Comparison of ENCODE assay signal across 1 cellular context in the genomic region with DNA sequence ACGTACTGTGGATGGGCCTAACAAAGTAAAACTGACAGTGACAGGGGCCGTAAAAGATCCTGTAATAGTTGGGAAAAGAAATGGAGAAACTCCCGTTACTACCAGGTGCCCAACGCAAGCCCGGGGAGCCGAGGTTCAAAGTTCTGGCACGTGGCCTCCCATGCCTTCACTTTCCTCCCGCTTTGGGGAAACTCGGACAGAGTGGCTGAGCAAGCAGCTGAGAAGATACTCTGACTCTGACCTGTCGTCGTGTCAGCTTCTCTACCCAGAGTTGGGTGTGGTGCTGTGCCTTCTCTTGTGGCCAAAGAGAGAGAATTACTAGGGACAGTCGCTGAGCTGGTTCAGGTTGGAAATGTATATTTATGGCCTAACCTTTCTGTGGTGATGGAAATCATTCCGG.
TF ChIP-seq lines count a peak whose summit lies in the region.

No MANE protein-coding gene starts in this region.

TF ChIP-seq in HepG2, 621 proteins besides CTCF, POLR2A, EP300 and RAD21 (continued from another document and continues in another):
- TF ChIP-seq, protein P1, sequence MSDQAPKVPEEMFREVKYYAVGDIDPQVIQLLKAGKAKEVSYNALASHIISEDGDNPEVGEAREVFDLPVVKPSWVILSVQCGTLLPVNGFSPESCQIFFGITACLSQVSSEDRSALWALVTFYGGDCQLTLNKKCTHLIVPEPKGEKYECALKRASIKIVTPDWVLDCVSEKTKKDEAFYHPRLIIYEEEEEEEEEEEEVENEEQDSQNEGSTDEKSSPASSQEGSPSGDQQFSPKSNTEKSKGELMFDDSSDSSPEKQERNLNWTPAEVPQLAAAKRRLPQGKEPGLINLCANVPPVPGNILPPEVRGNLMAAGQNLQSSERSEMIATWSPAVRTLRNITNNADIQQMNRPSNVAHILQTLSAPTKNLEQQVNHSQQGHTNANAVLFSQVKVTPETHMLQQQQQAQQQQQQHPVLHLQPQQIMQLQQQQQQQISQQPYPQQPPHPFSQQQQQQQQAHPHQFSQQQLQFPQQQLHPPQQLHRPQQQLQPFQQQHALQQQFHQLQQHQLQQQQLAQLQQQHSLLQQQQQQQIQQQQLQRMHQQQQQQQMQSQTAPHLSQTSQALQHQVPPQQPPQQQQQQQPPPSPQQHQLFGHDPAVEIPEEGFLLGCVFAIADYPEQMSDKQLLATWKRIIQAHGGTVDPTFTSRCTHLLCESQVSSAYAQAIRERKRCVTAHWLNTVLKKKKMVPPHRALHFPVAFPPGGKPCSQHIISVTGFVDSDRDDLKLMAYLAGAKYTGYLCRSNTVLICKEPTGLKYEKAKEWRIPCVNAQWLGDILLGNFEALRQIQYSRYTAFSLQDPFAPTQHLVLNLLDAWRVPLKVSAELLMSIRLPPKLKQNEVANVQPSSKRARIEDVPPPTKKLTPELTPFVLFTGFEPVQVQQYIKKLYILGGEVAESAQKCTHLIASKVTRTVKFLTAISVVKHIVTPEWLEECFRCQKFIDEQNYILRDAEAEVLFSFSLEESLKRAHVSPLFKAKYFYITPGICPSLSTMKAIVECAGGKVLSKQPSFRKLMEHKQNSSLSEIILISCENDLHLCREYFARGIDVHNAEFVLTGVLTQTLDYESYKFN (CRISPR knock-in tag; conservative IDR thresholded peaks at IDR 0.05), result no peak
- no peak for TF ChIP-seq HNRNPL (IDR thresholded peaks at IDR 0.05; ENCODE audit: low read depth, low read length)
- TF ChIP-seq KLF12 (CRISPR knock-in tag; IDR thresholded peaks at IDR 0.05; ENCODE audit: borderline replicate concordance), result no peak
- no peak for TF ChIP-seq SMYD3 (CRISPR knock-in tag; IDR thresholded peaks at IDR 0.05)
- no peak for TF ChIP-seq NFE2 (CRISPR knock-in tag; IDR thresholded peaks at IDR 0.05)
- TF ChIP-seq, protein P2, sequence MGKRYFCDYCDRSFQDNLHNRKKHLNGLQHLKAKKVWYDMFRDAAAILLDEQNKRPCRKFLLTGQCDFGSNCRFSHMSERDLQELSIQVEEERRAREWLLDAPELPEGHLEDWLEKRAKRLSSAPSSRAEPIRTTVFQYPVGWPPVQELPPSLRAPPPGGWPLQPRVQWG (CRISPR knock-in tag; IDR thresholded peaks at IDR 0.05; ENCODE audit: borderline replicate concordance, low read depth), result no peak
- TF ChIP-seq, protein P3, sequence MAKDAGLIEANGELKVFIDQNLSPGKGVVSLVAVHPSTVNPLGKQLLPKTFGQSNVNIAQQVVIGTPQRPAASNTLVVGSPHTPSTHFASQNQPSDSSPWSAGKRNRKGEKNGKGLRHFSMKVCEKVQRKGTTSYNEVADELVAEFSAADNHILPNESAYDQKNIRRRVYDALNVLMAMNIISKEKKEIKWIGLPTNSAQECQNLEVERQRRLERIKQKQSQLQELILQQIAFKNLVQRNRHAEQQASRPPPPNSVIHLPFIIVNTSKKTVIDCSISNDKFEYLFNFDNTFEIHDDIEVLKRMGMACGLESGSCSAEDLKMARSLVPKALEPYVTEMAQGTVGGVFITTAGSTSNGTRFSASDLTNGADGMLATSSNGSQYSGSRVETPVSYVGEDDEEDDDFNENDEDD (CRISPR knock-in tag; IDR thresholded peaks at IDR 0.05; ENCODE audit: borderline replicate concordance), result peak; percentile 62; the same call in 1 of the 2 replicates
- no peak for TF ChIP-seq SIN3A (IDR thresholded peaks at IDR 0.05; ENCODE audit: borderline replicate concordance, low read depth, low read length)
- TF ChIP-seq ZNF570 (CRISPR knock-in tag; IDR thresholded peaks at IDR 0.05; ENCODE audit: borderline replicate concordance), result no peak
- no peak for TF ChIP-seq ZNF883 (CRISPR knock-in tag; IDR thresholded peaks at IDR 0.05; ENCODE audit: not compliant biosample characterization)
- TF ChIP-seq REPIN1 (CRISPR knock-in tag; IDR thresholded peaks at IDR 0.05; ENCODE audit: borderline replicate concordance, low read depth), result 0 out of 2 replicates have a peak, but pooled peaks have one; percentile 44
- no peak for TF ChIP-seq ZNF766 (CRISPR knock-in tag; IDR thresholded peaks at IDR 0.05; ENCODE audit: borderline replicate concordance)
- TF ChIP-seq MAZ (IDR thresholded peaks at IDR 0.05; ENCODE audit: borderline replicate concordance, low read depth, low read length), result no peak
- TF ChIP-seq MAZ (CRISPR knock-in tag; IDR thresholded peaks at IDR 0.05; ENCODE audit: low read depth), result no peak
- no peak for TF ChIP-seq ZNF34 (CRISPR knock-in tag; IDR thresholded peaks at IDR 0.05; ENCODE audit: borderline replicate concordance)
- no peak for TF ChIP-seq ZNF792 (CRISPR knock-in tag; IDR thresholded peaks at IDR 0.05)
- TF ChIP-seq, protein P4, sequence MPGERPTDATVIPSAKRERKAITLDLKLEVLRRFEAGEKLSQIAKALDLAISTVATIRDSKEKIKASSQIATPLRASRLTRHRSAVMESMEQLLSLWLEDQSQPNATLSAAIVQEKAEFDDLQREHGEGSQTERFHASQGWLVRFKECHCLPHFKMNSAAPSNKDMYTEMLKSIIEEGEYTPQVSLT (CRISPR knock-in tag; IDR thresholded peaks at IDR 0.05; ENCODE audit: borderline replicate concordance, low read depth), result no peak
- TF ChIP-seq ARNTL (CRISPR knock-in tag; IDR thresholded peaks at IDR 0.05), result no peak
- TF ChIP-seq, protein P5, sequence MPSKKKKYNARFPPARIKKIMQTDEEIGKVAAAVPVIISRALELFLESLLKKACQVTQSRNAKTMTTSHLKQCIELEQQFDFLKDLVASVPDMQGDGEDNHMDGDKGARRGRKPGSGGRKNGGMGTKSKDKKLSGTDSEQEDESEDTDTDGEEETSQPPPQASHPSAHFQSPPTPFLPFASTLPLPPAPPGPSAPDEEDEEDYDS (CRISPR knock-in tag; IDR thresholded peaks at IDR 0.05), result no peak
- TF ChIP-seq HNRNPK (IDR thresholded peaks at IDR 0.05; ENCODE audit: low read depth, low read length, poor library complexity, severe bottlenecking), result no peak
- no peak for TF ChIP-seq NCOR1 (IDR thresholded peaks at IDR 0.05; ENCODE audit: borderline replicate concordance, low read length)
- TF ChIP-seq FOXK2 (IDR thresholded peaks at IDR 0.05), result no peak
- no peak for TF ChIP-seq TRIM24 (CRISPR knock-in tag; IDR thresholded peaks at IDR 0.05)
- TF ChIP-seq, protein P6, sequence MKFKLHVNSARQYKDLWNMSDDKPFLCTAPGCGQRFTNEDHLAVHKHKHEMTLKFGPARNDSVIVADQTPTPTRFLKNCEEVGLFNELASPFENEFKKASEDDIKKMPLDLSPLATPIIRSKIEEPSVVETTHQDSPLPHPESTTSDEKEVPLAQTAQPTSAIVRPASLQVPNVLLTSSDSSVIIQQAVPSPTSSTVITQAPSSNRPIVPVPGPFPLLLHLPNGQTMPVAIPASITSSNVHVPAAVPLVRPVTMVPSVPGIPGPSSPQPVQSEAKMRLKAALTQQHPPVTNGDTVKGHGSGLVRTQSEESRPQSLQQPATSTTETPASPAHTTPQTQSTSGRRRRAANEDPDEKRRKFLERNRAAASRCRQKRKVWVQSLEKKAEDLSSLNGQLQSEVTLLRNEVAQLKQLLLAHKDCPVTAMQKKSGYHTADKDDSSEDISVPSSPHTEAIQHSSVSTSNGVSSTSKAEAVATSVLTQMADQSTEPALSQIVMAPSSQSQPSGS (CRISPR knock-in tag; IDR thresholded peaks at IDR 0.05), result no peak
- no peak for TF ChIP-seq ZNF160 (CRISPR knock-in tag; IDR thresholded peaks at IDR 0.05)
- no peak for TF ChIP-seq TEAD2 (CRISPR knock-in tag; IDR thresholded peaks at IDR 0.05)
- no peak for TF ChIP-seq GPN1 (CRISPR knock-in tag; IDR thresholded peaks at IDR 0.05; ENCODE audit: borderline replicate concordance)
- TF ChIP-seq, protein P7, sequence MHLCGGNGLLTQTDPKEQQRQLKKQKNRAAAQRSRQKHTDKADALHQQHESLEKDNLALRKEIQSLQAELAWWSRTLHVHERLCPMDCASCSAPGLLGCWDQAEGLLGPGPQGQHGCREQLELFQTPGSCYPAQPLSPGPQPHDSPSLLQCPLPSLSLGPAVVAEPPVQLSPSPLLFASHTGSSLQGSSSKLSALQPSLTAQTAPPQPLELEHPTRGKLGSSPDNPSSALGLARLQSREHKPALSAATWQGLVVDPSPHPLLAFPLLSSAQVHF (CRISPR knock-in tag; IDR thresholded peaks at IDR 0.05), result no peak
- TF ChIP-seq GABPB1 (CRISPR knock-in tag; IDR thresholded peaks at IDR 0.05), result no peak
- TF ChIP-seq ZNF180 (CRISPR knock-in tag; IDR thresholded peaks at IDR 0.05; ENCODE audit: borderline replicate concordance, low read depth), result no peak
- no peak for TF ChIP-seq GZF1 (CRISPR knock-in tag; IDR thresholded peaks at IDR 0.05)
- TF ChIP-seq, protein P8, sequence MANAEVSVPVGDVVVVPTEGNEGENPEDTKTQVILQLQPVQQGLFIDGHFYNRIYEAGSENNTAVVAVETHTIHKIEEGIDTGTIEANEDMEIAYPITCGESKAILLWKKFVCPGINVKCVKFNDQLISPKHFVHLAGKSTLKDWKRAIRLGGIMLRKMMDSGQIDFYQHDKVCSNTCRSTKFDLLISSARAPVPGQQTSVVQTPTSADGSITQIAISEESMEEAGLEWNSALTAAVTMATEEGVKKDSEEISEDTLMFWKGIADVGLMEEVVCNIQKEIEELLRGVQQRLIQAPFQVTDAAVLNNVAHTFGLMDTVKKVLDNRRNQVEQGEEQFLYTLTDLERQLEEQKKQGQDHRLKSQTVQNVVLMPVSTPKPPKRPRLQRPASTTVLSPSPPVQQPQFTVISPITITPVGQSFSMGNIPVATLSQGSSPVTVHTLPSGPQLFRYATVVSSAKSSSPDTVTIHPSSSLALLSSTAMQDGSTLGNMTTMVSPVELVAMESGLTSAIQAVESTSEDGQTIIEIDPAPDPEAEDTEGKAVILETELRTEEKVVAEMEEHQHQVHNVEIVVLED (CRISPR knock-in tag; IDR thresholded peaks at IDR 0.05; ENCODE audit: borderline replicate concordance), result no peak
- TF ChIP-seq, protein P9, sequence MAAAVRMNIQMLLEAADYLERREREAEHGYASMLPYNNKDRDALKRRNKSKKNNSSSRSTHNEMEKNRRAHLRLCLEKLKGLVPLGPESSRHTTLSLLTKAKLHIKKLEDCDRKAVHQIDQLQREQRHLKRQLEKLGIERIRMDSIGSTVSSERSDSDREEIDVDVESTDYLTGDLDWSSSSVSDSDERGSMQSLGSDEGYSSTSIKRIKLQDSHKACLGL (CRISPR knock-in tag; IDR thresholded peaks at IDR 0.05), result no peak
- TF ChIP-seq ZNF660 (CRISPR knock-in tag; IDR thresholded peaks at IDR 0.05; ENCODE audit: borderline replicate concordance, low read depth), result no peak
- TF ChIP-seq, protein P10, sequence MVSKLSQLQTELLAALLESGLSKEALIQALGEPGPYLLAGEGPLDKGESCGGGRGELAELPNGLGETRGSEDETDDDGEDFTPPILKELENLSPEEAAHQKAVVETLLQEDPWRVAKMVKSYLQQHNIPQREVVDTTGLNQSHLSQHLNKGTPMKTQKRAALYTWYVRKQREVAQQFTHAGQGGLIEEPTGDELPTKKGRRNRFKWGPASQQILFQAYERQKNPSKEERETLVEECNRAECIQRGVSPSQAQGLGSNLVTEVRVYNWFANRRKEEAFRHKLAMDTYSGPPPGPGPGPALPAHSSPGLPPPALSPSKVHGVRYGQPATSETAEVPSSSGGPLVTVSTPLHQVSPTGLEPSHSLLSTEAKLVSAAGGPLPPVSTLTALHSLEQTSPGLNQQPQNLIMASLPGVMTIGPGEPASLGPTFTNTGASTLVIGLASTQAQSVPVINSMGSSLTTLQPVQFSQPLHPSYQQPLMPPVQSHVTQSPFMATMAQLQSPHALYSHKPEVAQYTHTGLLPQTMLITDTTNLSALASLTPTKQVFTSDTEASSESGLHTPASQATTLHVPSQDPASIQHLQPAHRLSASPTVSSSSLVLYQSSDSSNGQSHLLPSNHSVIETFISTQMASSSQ (IDR thresholded peaks at IDR 0.05; ENCODE audit: low read depth), result no peak
- TF ChIP-seq, protein P10 (CRISPR knock-in tag; IDR thresholded peaks at IDR 0.05; ENCODE audit: borderline replicate concordance), result no peak
- TF ChIP-seq, protein P11, sequence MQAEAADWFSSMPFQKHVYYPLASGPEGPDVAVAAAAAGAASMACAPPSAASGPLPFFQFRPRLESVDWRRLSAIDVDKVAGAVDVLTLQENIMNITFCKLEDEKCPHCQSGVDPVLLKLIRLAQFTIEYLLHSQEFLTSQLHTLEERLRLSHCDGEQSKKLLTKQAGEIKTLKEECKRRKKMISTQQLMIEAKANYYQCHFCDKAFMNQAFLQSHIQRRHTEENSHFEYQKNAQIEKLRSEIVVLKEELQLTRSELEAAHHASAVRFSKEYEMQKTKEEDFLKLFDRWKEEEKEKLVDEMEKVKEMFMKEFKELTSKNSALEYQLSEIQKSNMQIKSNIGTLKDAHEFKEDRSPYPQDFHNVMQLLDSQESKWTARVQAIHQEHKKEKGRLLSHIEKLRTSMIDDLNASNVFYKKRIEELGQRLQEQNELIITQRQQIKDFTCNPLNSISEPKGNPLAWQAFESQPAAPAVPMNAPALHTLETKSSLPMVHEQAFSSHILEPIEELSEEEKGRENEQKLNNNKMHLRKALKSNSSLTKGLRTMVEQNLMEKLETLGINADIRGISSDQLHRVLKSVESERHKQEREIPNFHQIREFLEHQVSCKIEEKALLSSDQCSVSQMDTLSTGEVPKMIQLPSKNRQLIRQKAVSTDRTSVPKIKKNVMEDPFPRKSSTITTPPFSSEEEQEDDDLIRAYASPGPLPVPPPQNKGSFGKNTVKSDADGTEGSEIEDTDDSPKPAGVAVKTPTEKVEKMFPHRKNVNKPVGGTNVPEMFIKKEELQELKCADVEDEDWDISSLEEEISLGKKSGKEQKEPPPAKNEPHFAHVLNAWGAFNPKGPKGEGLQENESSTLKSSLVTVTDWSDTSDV (CRISPR knock-in tag; IDR thresholded peaks at IDR 0.05), result no peak
- no peak for TF ChIP-seq ZNF30 (CRISPR knock-in tag; IDR thresholded peaks at IDR 0.05)
- TF ChIP-seq ZZZ3 (CRISPR knock-in tag; IDR thresholded peaks at IDR 0.05; ENCODE audit: borderline replicate concordance), result no peak
- no peak for TF ChIP-seq ZNF10 (CRISPR knock-in tag; IDR thresholded peaks at IDR 0.05; ENCODE audit: borderline replicate concordance, low read depth)
- 0 out of 2 replicates have a peak, but pooled peaks have one; percentile 11 for TF ChIP-seq HNF4G (IDR thresholded peaks at IDR 0.05; ENCODE audit: borderline replicate concordance, low read depth, low read length)
- TF ChIP-seq HNF4G (CRISPR knock-in tag; IDR thresholded peaks at IDR 0.05; ENCODE audit: borderline replicate concordance, low read depth), result no peak
- TF ChIP-seq, protein P12, sequence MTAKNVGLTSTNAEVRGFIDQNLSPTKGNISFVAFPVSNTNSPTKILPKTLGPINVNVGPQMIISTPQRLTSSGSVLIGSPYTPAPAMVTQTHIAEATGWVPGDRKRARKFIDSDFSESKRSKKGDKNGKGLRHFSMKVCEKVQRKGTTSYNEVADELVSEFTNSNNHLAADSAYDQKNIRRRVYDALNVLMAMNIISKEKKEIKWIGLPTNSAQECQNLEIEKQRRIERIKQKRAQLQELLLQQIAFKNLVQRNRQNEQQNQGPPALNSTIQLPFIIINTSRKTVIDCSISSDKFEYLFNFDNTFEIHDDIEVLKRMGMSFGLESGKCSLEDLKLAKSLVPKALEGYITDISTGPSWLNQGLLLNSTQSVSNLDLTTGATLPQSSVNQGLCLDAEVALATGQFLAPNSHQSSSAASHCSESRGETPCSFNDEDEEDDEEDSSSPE (CRISPR knock-in tag; IDR thresholded peaks at IDR 0.05), result 0 out of 2 replicates have a peak, but pooled peaks have one; percentile 26
